ENCODE assay signal across 1 cellular context in genomic region chrX:109830157-109830703, GRCh38.
TF ChIP-seq lines count a peak whose summit lies in the region.

No MANE protein-coding gene starts in this region.

TF ChIP-seq in GM12878, 131 proteins besides CTCF, POLR2A, EP300 and RAD21 (continued from another document):
- TF ChIP-seq ZBTB40 (IDR thresholded peaks at IDR 0.05; ENCODE audit: borderline replicate concordance) (no peak), CHD1 (IDR thresholded peaks at IDR 0.05; ENCODE audit: low read depth, low read length) (no peak), MYB (IDR thresholded peaks at IDR 0.05; ENCODE audit: borderline replicate concordance, low read depth, low read length) (no peak), BHLHE40 (IDR thresholded peaks at IDR 0.05; ENCODE audit: borderline replicate concordance in 1 of 2, low read depth in 2 of 2, low read length in 1 of 2) (no peak)
TF ChIP-seq in GM12878: peak in this region for 0.
